In genomic region chr16:2686912-2687507, GRCh38 we compare ENCODE assay signal across 9 cellular contexts. TPM values are rescaled to one million over a fixed set of nuclear protein-coding genes. Genes with fewer than 3 reads are reported as not detected.
DNase-seq lines count a peak whose midpoint lies in the region; ATAC-seq and TF ChIP-seq lines count a peak whose summit lies in the region.
"Had no signal": no experiment of that assay in that cellular context is flagged by ENCODE, and none has a peak within 500 bp of the region (broad histone marks: within the 10 kb centered on the region; RNA-seq: fewer than 3 reads in every experiment).

No MANE protein-coding gene starts in this region.

- H3K79me2 ChIP-seq in osteoblast (ENCODE audit: insufficient read depth, low read length), result peaks cover 53% of the 10 kb centered on the region

- no peak for TF ChIP-seq CTCF in osteoblast (IDR thresholded peaks at IDR 0.05; ENCODE audit: extremely low read depth, low read depth, low read length)

- H3K4ac ChIP-seq in mesenchymal stem cell (ENCODE audit: low read depth in 1 of 2, low read length in 2 of 2), result no peak overlapping the region

- no peak overlapping the region for H2AK5ac ChIP-seq in mesenchymal stem cell (ENCODE audit: low read length, severe bottlenecking)

- peaks cover 18% of the 10 kb centered on the region for H3K4me1 ChIP-seq in osteoblast (ENCODE audit: insufficient read depth, low read length)
- H3K4me1 ChIP-seq in mesenchymal stem cell (ENCODE audit: control insufficient read depth, insufficient read depth, low read depth, low read length), result peaks cover 10% of the 10 kb centered on the region

- no peak overlapping the region for H3K18ac ChIP-seq in mesenchymal stem cell (ENCODE audit: low read depth in 1 of 2, low read length in 2 of 2)

- H3K4me3 ChIP-seq in osteoblast (ENCODE audit: insufficient read depth, low read length) (no peak overlapping the region), mesenchymal stem cell (ENCODE audit: insufficient read depth in 1 of 2, low read depth in 1 of 2, low read length in 2 of 2) (no peak overlapping the region)
- H3K4me3 ChIP-seq: skin epidermis had no signal

- peaks cover 42% of the 10 kb centered on the region for H4K20me1 ChIP-seq in osteoblast (ENCODE audit: insufficient read depth, low read length)

- H3K27ac ChIP-seq in osteoblast (ENCODE audit: low read depth, low read length) (no peak overlapping the region), mesenchymal stem cell (ENCODE audit: low read length, poor library complexity, severe bottlenecking) (no peak overlapping the region)

- H2BK15ac ChIP-seq in mesenchymal stem cell (ENCODE audit: low read depth, poor library complexity, severe bottlenecking), result no peak overlapping the region

- H2BK12ac ChIP-seq in mesenchymal stem cell (ENCODE audit: low read length in 2 of 2), result no peak overlapping the region

- no peak overlapping the region for H3K4me2 ChIP-seq in osteoblast (ENCODE audit: insufficient read depth, low read length)
- no peak overlapping the region for H3K4me2 ChIP-seq in mesenchymal stem cell (ENCODE audit: low read length, poor library complexity, severe bottlenecking)

- peaks cover 4% of the 10 kb centered on the region for H3K36me3 ChIP-seq in osteoblast (ENCODE audit: insufficient read depth, low read length)
- H3K36me3 ChIP-seq in mesenchymal stem cell (ENCODE audit: control insufficient read depth in 1 of 2, insufficient read depth in 2 of 2, low read depth in 1 of 2, low read length in 2 of 2), result peaks cover 2 to 23% of the 10 kb centered on the region in 2 experiments

- H3K23ac ChIP-seq in mesenchymal stem cell (ENCODE audit: low read length in 2 of 2), result no peak overlapping the region

- H3K27me3 ChIP-seq in osteoblast (ENCODE audit: insufficient read depth, low read length), result no peaks in the 10 kb centered on the region
- H3K27me3 ChIP-seq in mesenchymal stem cell (ENCODE audit: control insufficient read depth in 1 of 2, insufficient read depth in 1 of 2, low read length in 2 of 2), result no peaks in the 10 kb centered on the region

- no peak overlapping the region for H2BK120ac ChIP-seq in mesenchymal stem cell (ENCODE audit: low read depth, low read length)

- H4K8ac ChIP-seq in mesenchymal stem cell (ENCODE audit: low read length), result no peak overlapping the region

- no peak overlapping the region for H4K91ac ChIP-seq in mesenchymal stem cell (ENCODE audit: low read length)

- H3K9me3 ChIP-seq in osteoblast (ENCODE audit: low read depth, low read length) (no peaks in the 10 kb centered on the region), mesenchymal stem cell (ENCODE audit: control insufficient read depth, low read length) (no peaks in the 10 kb centered on the region)

- no peak overlapping the region for H3K14ac ChIP-seq in mesenchymal stem cell (ENCODE audit: low read length in 2 of 2)

- ATAC-seq in HG03175 (IDR thresholded peaks at IDR 0.05; ENCODE audit: unreplicated experiment) (peak; percentile 42), GM21526 (IDR thresholded peaks at IDR 0.05; ENCODE audit: low FRiP score, unreplicated experiment) (no peak), esophagus mucosa (no peak)

- H2AFZ ChIP-seq in osteoblast (ENCODE audit: low read length) (no peak overlapping the region), mesenchymal stem cell (ENCODE audit: low read depth, low read length) (no peak overlapping the region)

- DNase-seq in SIG-M5 treated with dmso at 0.1 percent for 504 hours (lab: John Stamatoyannopoulos, UW; ENCODE audit: unreplicated experiment) (peak; percentile 65), SIG-M5 (lab: John Stamatoyannopoulos, UW) (no peak), osteoblast (ENCODE audit: insufficient read length, low spot score, missing footprints) (peak; percentile 83), mesenchymal stem cell (no peak)
- DNase-seq in activated CD8-positive, alpha-beta memory T cell treated with anti-CD3 and anti-CD28 coated beads for 24 hours, result peak; percentile 72

- H3K79me1 ChIP-seq in mesenchymal stem cell (replicated peaks; ENCODE audit: low read length, poor library complexity, severe bottlenecking), result peaks cover 23% of the 10 kb centered on the region

- H3K9ac ChIP-seq in mesenchymal stem cell (ENCODE audit: low read length), result no peak overlapping the region

- H2BK5ac ChIP-seq in mesenchymal stem cell (ENCODE audit: low read depth, low read length, poor library complexity, severe bottlenecking), result no peak overlapping the region

- WGBS in mesenchymal stem cell, result 93% methylated on average over 20 of the region's 20 CpGs

RNA-seq across cellular contexts. Expression of gene KCTD5, which starts 4.7 kb away (rescaled TPM):
- total RNA-seq in osteoblast, result 19.2 and 21.7 TPM in 2 replicates
- 29.8 TPM for polyA plus RNA-seq in mesenchymal stem cell (2013, experiment 1 of 2)
- 29.1 TPM for polyA plus RNA-seq in mesenchymal stem cell (2013, experiment 2 of 2)
- total RNA-seq in esophagus mucosa, result 37.7 TPM

RNA-seq across cellular contexts. Expression of gene PRSS27, which starts 33.0 kb away (rescaled TPM):
- 1.5 and 2.5 TPM in 2 replicates for total RNA-seq in osteoblast
- polyA plus RNA-seq in mesenchymal stem cell (2013, experiment 1 of 2), result 0.52 TPM
- 0.68 TPM for polyA plus RNA-seq in mesenchymal stem cell (2013, experiment 2 of 2)
- total RNA-seq in esophagus mucosa, result 191 TPM

Comparison
In these comparisons a context has a peak if more than half of its experiments do, and no peak if none do; other contexts are left out.
1. DNase-seq: peak in SIG-M5 treated with dmso at 0.1 percent for 504 hours (single experiment), activated CD8-positive, alpha-beta memory T cell treated with anti-CD3 and anti-CD28 coated beads for 24 hours (single experiment) and osteoblast (single experiment); none in SIG-M5 (single experiment) and mesenchymal stem cell (single experiment).
2. RNA of gene PRSS27, which starts 33.0 kb away (total RNA-seq): 191 TPM in esophagus mucosa (single experiment); 1.5 to 2.5 TPM in osteoblast; every median in the first group is over 10 times any median in the second.